1 cellular context compared by ENCODE assay signal in the genomic region with DNA sequence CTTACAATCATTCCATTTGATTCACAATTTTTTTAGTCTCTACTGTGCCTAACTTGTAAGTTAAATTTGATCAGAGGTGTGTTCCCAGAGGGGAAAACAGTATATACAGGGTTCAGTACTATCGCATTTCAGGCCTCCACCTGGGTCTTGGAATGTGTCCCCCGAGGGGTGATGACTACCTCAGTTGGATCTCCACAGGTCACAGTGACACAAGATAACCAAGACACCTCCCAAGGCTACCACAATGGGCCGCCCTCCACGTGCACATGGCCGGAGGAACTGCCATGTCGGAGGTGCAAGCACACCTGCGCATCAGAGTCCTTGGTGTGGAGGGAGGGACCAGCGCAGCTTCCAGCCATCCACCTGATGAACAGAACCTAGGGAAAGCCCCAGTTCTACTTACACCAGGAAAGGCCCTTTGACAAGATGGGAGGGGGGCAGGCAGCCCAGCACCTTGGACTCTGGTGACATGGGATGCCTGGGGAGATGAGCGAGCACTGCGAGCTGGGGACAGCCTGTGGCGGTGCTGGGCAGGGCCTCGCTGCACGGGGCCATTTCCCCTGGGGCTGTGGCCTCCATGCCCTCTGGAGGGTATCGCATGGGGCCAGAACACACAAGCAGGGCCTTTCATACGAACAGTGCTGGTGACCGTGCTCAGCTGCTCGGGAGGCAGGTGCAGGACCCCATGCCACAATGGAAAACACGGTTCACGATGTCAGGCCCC.
TF ChIP-seq lines count a peak whose summit lies in the region.

No MANE protein-coding gene starts in this region.

TF ChIP-seq in WTC11, 78 proteins besides CTCF, POLR2A, EP300 and RAD21:
- TF ChIP-seq AFF4 (CRISPR knock-in tag; IDR thresholded peaks at IDR 0.05; ENCODE audit: borderline replicate concordance) (no peak), NFYB (CRISPR knock-in tag; conservative IDR thresholded peaks at IDR 0.05; ENCODE audit: low read depth) (no peak), ZNF671 (CRISPR knock-in tag; IDR thresholded peaks at IDR 0.05) (no peak), ZNF317 (CRISPR knock-in tag; IDR thresholded peaks at IDR 0.05; ENCODE audit: borderline replicate concordance, low read depth) (no peak), ZMAT4 (CRISPR knock-in tag; IDR thresholded peaks at IDR 0.05) (no peak), GABPB1 (CRISPR knock-in tag; IDR thresholded peaks at IDR 0.05) (no peak), NFE2L1 (CRISPR knock-in tag; IDR thresholded peaks at IDR 0.05) (no peak), ZNF219 (CRISPR knock-in tag; IDR thresholded peaks at IDR 0.05; ENCODE audit: borderline replicate concordance) (no peak), RELA (CRISPR knock-in tag; IDR thresholded peaks at IDR 0.05; ENCODE audit: borderline replicate concordance) (no peak)
- TF ChIP-seq, protein P1, sequence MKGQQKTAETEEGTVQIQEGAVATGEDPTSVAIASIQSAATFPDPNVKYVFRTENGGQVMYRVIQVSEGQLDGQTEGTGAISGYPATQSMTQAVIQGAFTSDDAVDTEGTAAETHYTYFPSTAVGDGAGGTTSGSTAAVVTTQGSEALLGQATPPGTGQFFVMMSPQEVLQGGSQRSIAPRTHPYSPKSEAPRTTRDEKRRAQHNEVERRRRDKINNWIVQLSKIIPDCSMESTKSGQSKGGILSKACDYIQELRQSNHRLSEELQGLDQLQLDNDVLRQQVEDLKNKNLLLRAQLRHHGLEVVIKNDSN (CRISPR knock-in tag; IDR thresholded peaks at IDR 0.05), result no peak
